Comparison of ENCODE assay signal across 24 cellular contexts in genomic region chr5:42715791-42716190, GRCh38. TPM values are rescaled to one million over a fixed set of nuclear protein-coding genes. Genes with fewer than 3 reads are reported as not detected.
DNase-seq lines count a peak whose midpoint lies in the region; ATAC-seq and TF ChIP-seq lines count a peak whose summit lies in the region.
"Had no signal": no experiment of that assay in that cellular context is flagged by ENCODE, and none has a peak within 500 bp of the region (broad histone marks: within the 10 kb centered on the region; RNA-seq: fewer than 3 reads in every experiment).

No MANE protein-coding gene starts in this region.

- no peak overlapping the region for H4K12ac ChIP-seq in trophoblast cell (ENCODE audit: low read depth, low read length)

- H3K27me3 ChIP-seq in KMS-11 (ENCODE audit: insufficient read depth, low read depth) (no peaks in the 10 kb centered on the region), kidney epithelial cell (ENCODE audit: control insufficient read depth, insufficient read depth, low read length) (no peaks in the 10 kb centered on the region), trophoblast cell (ENCODE audit: insufficient read depth, low read length) (no peaks in the 10 kb centered on the region)
- H3K27me3 ChIP-seq: Peyer's patch, upper lobe of left lung had no signal

- no peak overlapping the region for H2BK12ac ChIP-seq in trophoblast cell (ENCODE audit: low read length)

- H3K4me3 ChIP-seq in KMS-11 (IDR thresholded peaks at IDR 0.05; ENCODE audit: insufficient read depth, low read depth, low read length) = no peak overlapping the region
- H3K4me3 ChIP-seq in kidney epithelial cell (ENCODE audit: low read depth, low read length) = no peak overlapping the region
- no peak overlapping the region for H3K4me3 ChIP-seq in trophoblast cell (ENCODE audit: low read depth, low read length)
- H3K4me3 ChIP-seq: Peyer's patch, upper lobe of left lung had no signal

- H3K27me3 Mint-ChIP-seq in activated naive CD8-positive, alpha-beta T cell treated with anti-CD3 and anti-CD28 coated beads for 36 hours = peaks cover 25% of the 10 kb centered on the region
- H3K27me3 Mint-ChIP-seq: brain had no signal

- no peaks in the 10 kb centered on the region for H4K20me1 ChIP-seq in KMS-11 (ENCODE audit: insufficient read depth)

- H3K23ac ChIP-seq in trophoblast cell (ENCODE audit: low read length) = no peak overlapping the region

- TF ChIP-seq CTCF in KMS-11 (conservative IDR thresholded peaks at IDR 0.05; ENCODE audit: low read depth, low read length) (no peak), kidney epithelial cell (IDR thresholded peaks at IDR 0.05; ENCODE audit: insufficient read depth, low read length, poor library complexity, severe bottlenecking) (no peak)

- H2BK5ac ChIP-seq in trophoblast cell (ENCODE audit: low read depth, low read length, poor library complexity) = no peak overlapping the region

- H3K4ac ChIP-seq in trophoblast cell (ENCODE audit: low read depth, low read length) = no peak overlapping the region

- H3K36me3 ChIP-seq in KMS-11 (ENCODE audit: insufficient read depth) = no peaks in the 10 kb centered on the region
- H3K36me3 ChIP-seq in kidney epithelial cell (ENCODE audit: control insufficient read depth, insufficient read depth, low read length) = no peaks in the 10 kb centered on the region
- H3K36me3 ChIP-seq in trophoblast cell (ENCODE audit: control insufficient read depth in 1 of 2, insufficient read depth in 2 of 2, low read length in 2 of 2) = no peaks in the 10 kb centered on the region
- H3K36me3 ChIP-seq: Peyer's patch had no signal

- no peak overlapping the region for H3K14ac ChIP-seq in trophoblast cell (ENCODE audit: low read length)

- H3K36me3 Mint-ChIP-seq in activated naive CD8-positive, alpha-beta T cell treated with anti-CD3 and anti-CD28 coated beads for 36 hours = no peaks in the 10 kb centered on the region
- H3K36me3 Mint-ChIP-seq: brain; stimulated activated naive B cell treated with anti-CD40 and anti-IgM and Interleukin-4, amounts not matched to agents 10 μg/mL and 1 μg/mL and 100 μg/mL, for 72 hours had no signal

- peak overlapping the region; percentile 11; the same call in 1 of the 2 replicates for H3K27ac ChIP-seq in KMS-11
- H3K27ac ChIP-seq in trophoblast cell (ENCODE audit: low read depth, low read length) = no peak overlapping the region
- H3K27ac ChIP-seq: Peyer's patch, upper lobe of left lung had no signal

- peaks cover 12% of the 10 kb centered on the region for H3K4me1 Mint-ChIP-seq in activated naive CD8-positive, alpha-beta T cell treated with anti-CD3 and anti-CD28 coated beads for 36 hours
- H3K4me1 Mint-ChIP-seq: brain had no signal

- no peak overlapping the region for H2BK120ac ChIP-seq in trophoblast cell (ENCODE audit: insufficient read depth, low read length, poor library complexity)

- no CpG with 5 or more reads among the region's 3 CpGs for WGBS in trophoblast cell (ENCODE audit: extremely low coverage, insufficient coverage, insufficient read length)

- H3K4me1 ChIP-seq in KMS-11 (ENCODE audit: low read depth, poor library complexity, severe bottlenecking) (peaks cover 52% of the 10 kb centered on the region), trophoblast cell (ENCODE audit: control insufficient read depth in 1 of 2, insufficient read depth in 2 of 2, low read length in 2 of 2) (no peaks in the 10 kb centered on the region)
- H3K4me1 ChIP-seq: Peyer's patch, upper lobe of left lung had no signal

- no peak overlapping the region for H3K4me3 Mint-ChIP-seq in activated naive CD8-positive, alpha-beta T cell treated with anti-CD3 and anti-CD28 coated beads for 36 hours
- H3K4me3 Mint-ChIP-seq: activated CD4-positive, alpha-beta T cell treated with anti-CD3 and anti-CD28 coated beads for 36 hours; brain; stimulated activated naive B cell treated with anti-CD40 and anti-IgM and Interleukin-4, amounts not matched to agents 10 μg/mL and 1 μg/mL and 100 μg/mL, for 72 hours; T-helper 17 cell had no signal

- H2AK5ac ChIP-seq in trophoblast cell (ENCODE audit: low read length) = no peak overlapping the region

- H3K27ac Mint-ChIP-seq in activated naive CD8-positive, alpha-beta T cell treated with anti-CD3 and anti-CD28 coated beads for 36 hours = no peak overlapping the region
- H3K27ac Mint-ChIP-seq: activated CD4-positive, alpha-beta T cell treated with anti-CD3 and anti-CD28 coated beads for 36 hours; brain; stimulated activated naive B cell treated with anti-CD40 and anti-IgM and Interleukin-4, amounts not matched to agents 10 μg/mL and 1 μg/mL and 100 μg/mL, for 72 hours; T-helper 17 cell had no signal

- no peak overlapping the region for H4K8ac ChIP-seq in trophoblast cell (ENCODE audit: low read depth, low read length)

- H2AFZ ChIP-seq in KMS-11 (ENCODE audit: low read depth) (peak overlapping the region; percentile 27; the same call in 1 of the 2 replicates), trophoblast cell (ENCODE audit: insufficient read depth, low read length, poor library complexity) (no peak overlapping the region)

- H3K4me2 ChIP-seq in KMS-11 = peak overlapping the region; percentile 39
- H3K4me2 ChIP-seq in trophoblast cell (ENCODE audit: low read length) = no peak overlapping the region

- no peak overlapping the region for H4K91ac ChIP-seq in trophoblast cell (ENCODE audit: low read depth, low read length)

- H3K9me3 ChIP-seq in trophoblast cell (ENCODE audit: insufficient read depth, low read depth, low read length) = no peaks in the 10 kb centered on the region
- H3K9me3 ChIP-seq: Peyer's patch, upper lobe of left lung had no signal

- no peak for ATAC-seq in GM18520 (IDR thresholded peaks at IDR 0.05; ENCODE audit: unreplicated experiment)
- ATAC-seq: activated CD4-positive, alpha-beta T cell treated with anti-CD3 and anti-CD28 coated beads for 36 hours; left colon; stimulated activated naive B cell treated with anti-CD40 and anti-IgM and Interleukin-4, amounts not matched to agents 10 μg/mL and 1 μg/mL and 100 μg/mL, for 72 hours; T-helper 17 cell had no signal

- no peaks in the 10 kb centered on the region for H3K79me1 ChIP-seq in trophoblast cell (ENCODE audit: low read length)

- H3K18ac ChIP-seq in trophoblast cell (ENCODE audit: low read length) = no peak overlapping the region

- no peaks in the 10 kb centered on the region for H3K79me2 ChIP-seq in KMS-11 (ENCODE audit: insufficient read depth, low read depth)
- H3K79me2 ChIP-seq in trophoblast cell (ENCODE audit: control insufficient read depth, insufficient read depth, low read length, poor library complexity) = no peaks in the 10 kb centered on the region
- H3K79me2 ChIP-seq: parathyroid adenoma had no signal

- H3K9ac ChIP-seq in KMS-11 (peak overlapping the region; percentile 11; the same call in 1 of the 2 replicates), trophoblast cell (ENCODE audit: low read length) (no peak overlapping the region)
- H3K9ac ChIP-seq: parathyroid adenoma had no signal

- no peaks in the 10 kb centered on the region for H3K9me3 Mint-ChIP-seq in activated naive CD8-positive, alpha-beta T cell treated with anti-CD3 and anti-CD28 coated beads for 36 hours
- H3K9me3 Mint-ChIP-seq: brain; stimulated activated naive B cell treated with anti-CD40 and anti-IgM and Interleukin-4, amounts not matched to agents 10 μg/mL and 1 μg/mL and 100 μg/mL, for 72 hours had no signal

- DNase-seq in AG20443 (ENCODE audit: low spot score) = peak; percentile 31
- DNase-seq in SHP77 treated with DMSO at 0.1 percent for 48 hours (lab: John Stamatoyannopoulos, UW) = peak; percentile 68
- peak; percentile 4 for DNase-seq in kidney epithelial cell (ENCODE audit: low read depth)
- DNase-seq in trophoblast cell = no peak
- DNase-seq in activated naive CD8-positive, alpha-beta T cell treated with anti-CD3 and anti-CD28 coated beads for 36 hours = no peak
- DNase-seq in HPDE6-E6E7 (ENCODE audit: extremely low spot score) = no peak
- DNase-seq: ACHN; activated CD4-positive, alpha-beta T cell treated with anti-CD3 and anti-CD28 coated beads for 36 hours; activated CD8-positive, alpha-beta memory T cell treated with anti-CD3 and anti-CD28 coated beads, Interleukin-2, amount 50 U/mL, for 48 hours; activated naive CD4-positive, alpha-beta T cell treated with Interleukin-2 at 50 U/mL for 16 hours; COR-L47; dermis blood vessel endothelial cell; hypothalamus; left colon; NCI-H1694; Peyer's patch; stimulated activated naive B cell treated with anti-CD40 and anti-IgM and Interleukin-4, amounts not matched to agents 10 μg/mL and 1 μg/mL and 100 μg/mL, for 72 hours; T-helper 17 cell; upper lobe of left lung had no signal

RNA-seq across cellular contexts. Expression of gene CCDC152, which starts 40.8 kb away (rescaled TPM):
- total RNA-seq in kidney epithelial cell = 0.68 and 0.96 TPM in 2 replicates
- polyA plus RNA-seq in trophoblast cell (2013) = 1.1 TPM in 2 replicates
- total RNA-seq in activated naive CD8-positive, alpha-beta T cell treated with anti-CD3 and anti-CD28 coated beads for 36 hours = 10 to 100 TPM; 18.1 to 19.9 TPM
- total RNA-seq: NCI-H460 had no signal

Comparison
In these comparisons a context has a peak if more than half of its experiments do, and no peak if none do; other contexts are left out.
1. DNase-seq: peak in AG20443 (single experiment), SHP77 treated with DMSO at 0.1 percent for 48 hours (single experiment) and kidney epithelial cell (single experiment); none in trophoblast cell (0 of 2), activated naive CD8-positive, alpha-beta T cell treated with anti-CD3 and anti-CD28 coated beads for 36 hours (single experiment) and HPDE6-E6E7 (single experiment).